17 cellular contexts compared by ENCODE assay signal in the genomic region with DNA sequence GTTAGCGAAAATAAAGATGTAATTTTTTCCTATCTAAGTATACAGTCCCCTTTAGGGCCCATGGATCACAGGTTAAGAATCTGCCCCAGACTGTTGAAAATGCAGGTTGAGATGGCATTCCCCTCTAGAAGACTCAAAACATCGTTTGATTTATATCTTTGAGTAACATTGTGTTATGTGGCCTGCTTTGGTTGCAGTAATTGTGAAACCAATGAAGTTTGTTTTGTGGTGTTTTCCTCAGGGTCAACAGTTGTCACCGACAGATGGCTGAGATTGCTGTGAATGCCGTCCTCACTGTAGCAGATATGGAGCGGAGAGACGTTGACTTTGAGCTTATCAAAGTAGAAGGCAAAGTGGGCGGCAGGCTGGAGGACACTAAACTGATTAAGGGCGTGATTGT. TPM values are rescaled to one million over a fixed set of nuclear protein-coding genes. Genes with fewer than 3 reads are reported as not detected.
DNase-seq lines count a peak whose midpoint lies in the region; ATAC-seq, FAIRE-seq and TF ChIP-seq lines count a peak whose summit lies in the region.
"Had no signal": no experiment of that assay in that cellular context is flagged by ENCODE, and none has a peak within 500 bp of the region (broad histone marks: within the 10 kb centered on the region; RNA-seq: fewer than 3 reads in every experiment).

No MANE protein-coding gene starts in this region.

- no peak for TF ChIP-seq EP300 in K562 (IDR thresholded peaks at IDR 0.05; ENCODE audit: low read length)

- CTCF ChIA-PET in K562 (lab: Yijun Ruan, JAX; ENCODE audit: low intra/inter-chr PET ratio), result no interaction called here

- H3K9me3 Mint-ChIP-seq in activated T-cell treated with anti-CD3 and anti-CD28 coated beads, Interleukin-2, amount 50 U/mL, for 24 hours, result no peaks in the 10 kb centered on the region
- no peaks in the 10 kb centered on the region for H3K9me3 Mint-ChIP-seq in activated T-helper 1 cell treated with anti-CD3 and anti-CD28 coated beads, Interleukin-12 subunit alpha, Interleukin-12 subunit beta, Interleukin-2, Interleukin-4 antibody, amounts not matched to agents 30 ng/mL and 10 ng/mL and 1 ng/mL, durations not matched to agents 14 hours and 24 hours and 36 hours
- H3K9me3 Mint-ChIP-seq in nephron, result no peaks in the 10 kb centered on the region

- H3K27ac ChIP-seq in K562 (ENCODE audit: extremely low read depth, low read depth, low read length), result no peak overlapping the region
- H3K27ac ChIP-seq: KMS-11, Peyer's patch had no signal

- TF ChIP-seq POLR2A in K562 (conservative IDR thresholded peaks at IDR 0.05), result no peak; the same call in 1 of the 2 replicates

- no TSS peak for BruUV-seq in K562 (replicated peaks; lab: Mats Ljungman, UMichigan)

- H3K4me1 Mint-ChIP-seq in activated T-cell treated with anti-CD3 and anti-CD28 coated beads, Interleukin-2, amount 50 U/mL, for 24 hours (ENCODE audit: low read depth), result peaks cover 60% of the 10 kb centered on the region
- peaks cover 25% of the 10 kb centered on the region for H3K4me1 Mint-ChIP-seq in activated T-helper 1 cell treated with anti-CD3 and anti-CD28 coated beads, Interleukin-12 subunit alpha, Interleukin-12 subunit beta, Interleukin-2, Interleukin-4 antibody, amounts not matched to agents 30 ng/mL and 10 ng/mL and 1 ng/mL, durations not matched to agents 14 hours and 24 hours and 36 hours (ENCODE audit: low read depth)
- peaks cover 16% of the 10 kb centered on the region for H3K4me1 Mint-ChIP-seq in nephron

- in situ Hi-C loops in K562 (cut with MboI), result no loop called here

- H3K4me1 ChIP-seq in K562 (replicated peaks in 1 of 2; ENCODE audit: control insufficient read depth in 2 of 2, insufficient read depth in 2 of 2, low read length in 2 of 2), result peaks cover 0 to 9% of the 10 kb centered on the region in 2 experiments; a peak in 3 of 5 replicates

- no peak overlapping the region for H3K9ac ChIP-seq in K562 (ENCODE audit: insufficient read depth in 1 of 2, low read depth in 2 of 2, low read length in 2 of 2)
- H3K9ac ChIP-seq: KMS-11 had no signal

- TF ChIP-seq CTCF in K562 (IDR thresholded peaks at IDR 0.05 in 2 of 3, conservative IDR thresholded peaks at IDR 0.05 in 1 of 3; ENCODE audit: insufficient read depth in 2 of 3, low read depth in 1 of 3, low read length in 3 of 3), result no peak
- no peak for TF ChIP-seq CTCF in nephron (IDR thresholded peaks at IDR 0.05; ENCODE audit: unreplicated experiment in 3 of 3)

- TF ChIP-seq RAD21 in K562 (CRISPR knock-in tag; conservative IDR thresholded peaks at IDR 0.05 in 1 of 2, IDR thresholded peaks at IDR 0.05 in 1 of 2), result no peak

- ATAC-seq in K562 (no peak), GM21619 (IDR thresholded peaks at IDR 0.05; ENCODE audit: unreplicated experiment) (no peak)

- H3K27me3 Mint-ChIP-seq in activated T-cell treated with anti-CD3 and anti-CD28 coated beads, Interleukin-2, amount 50 U/mL, for 24 hours, result no peaks in the 10 kb centered on the region
- no peaks in the 10 kb centered on the region for H3K27me3 Mint-ChIP-seq in activated T-helper 1 cell treated with anti-CD3 and anti-CD28 coated beads, Interleukin-12 subunit alpha, Interleukin-12 subunit beta, Interleukin-2, Interleukin-4 antibody, amounts not matched to agents 30 ng/mL and 10 ng/mL and 1 ng/mL, durations not matched to agents 14 hours and 24 hours and 36 hours (ENCODE audit: insufficient read depth)
- H3K27me3 Mint-ChIP-seq in nephron (ENCODE audit: low read depth), result no peaks in the 10 kb centered on the region

- H3K4me3 Mint-ChIP-seq in activated T-cell treated with anti-CD3 and anti-CD28 coated beads, Interleukin-2, amount 50 U/mL, for 24 hours, result no peak overlapping the region
- H3K4me3 Mint-ChIP-seq in activated T-helper 1 cell treated with anti-CD3 and anti-CD28 coated beads, Interleukin-12 subunit alpha, Interleukin-12 subunit beta, Interleukin-2, Interleukin-4 antibody, amounts not matched to agents 30 ng/mL and 10 ng/mL and 1 ng/mL, durations not matched to agents 14 hours and 24 hours and 36 hours, result no peak overlapping the region
- no peak overlapping the region for H3K4me3 Mint-ChIP-seq in nephron

- intact Hi-C loops in activated T-helper 1 cell treated with anti-CD3 and anti-CD28 coated beads, Interleukin-12 subunit alpha, Interleukin-12 subunit beta, Interleukin-2, Interleukin-4 antibody, amounts not matched to agents 30 ng/mL and 10 ng/mL and 1 ng/mL, durations not matched to agents 14 hours and 24 hours and 36 hours (cut with micrococcal nuclease), result loop anchor here (10.0 kb wide), 1 partner anchor 1803 kb away; no protein-coding TSS in a partner anchor
- intact Hi-C loops in K562 (cut with micrococcal nuclease), result no loop called here

- H3K9me1 ChIP-seq in K562 (ENCODE audit: control insufficient read depth, insufficient read depth, low read length), result peaks cover 10% of the 10 kb centered on the region

- H3K9me3 ChIP-seq in K562 (replicated peaks; ENCODE audit: control insufficient read depth, insufficient read depth, low read depth, low read length), result no peaks in the 10 kb centered on the region
- H3K9me3 ChIP-seq: BE2C, Peyer's patch had no signal

- POLR2A ChIA-PET in K562 (lab: Yijun Ruan, JAX), result interaction anchor here (1.0 to 2.0 kb wide), 2 partner anchors 11 to 210 kb away, joined by 3 to 6 read pairs; no protein-coding TSS in a partner anchor

- peaks cover 99% of the 10 kb centered on the region for H3K36me3 ChIP-seq in K562 (ENCODE audit: control insufficient read depth, insufficient read depth, low read length)

- H3K27ac Mint-ChIP-seq in activated T-cell treated with anti-CD3 and anti-CD28 coated beads, Interleukin-2, amount 50 U/mL, for 24 hours, result peak overlapping the region; percentile 90
- peak overlapping the region; percentile 87 for H3K27ac Mint-ChIP-seq in activated T-helper 1 cell treated with anti-CD3 and anti-CD28 coated beads, Interleukin-12 subunit alpha, Interleukin-12 subunit beta, Interleukin-2, Interleukin-4 antibody, amounts not matched to agents 30 ng/mL and 10 ng/mL and 1 ng/mL, durations not matched to agents 14 hours and 24 hours and 36 hours
- H3K27ac Mint-ChIP-seq in nephron, result peak overlapping the region in 2 of 3 experiments; percentile 9 to 11

- no peak for DNase-seq in activated T-cell treated with anti-CD3 and anti-CD28 coated beads, Interleukin-2, amount 50 U/mL, for 24 hours
- no peak for DNase-seq in activated T-cell treated with anti-CD3 and anti-CD28 coated beads, Interleukin-2, amount 50 U/mL, for 48 hours
- DNase-seq in activated T-helper 1 cell treated with anti-CD3 and anti-CD28 coated beads, Interleukin-12 subunit alpha, Interleukin-12 subunit beta, Interleukin-2, Interleukin-4 antibody, amounts not matched to agents 30 ng/mL and 10 ng/mL and 1 ng/mL, durations not matched to agents 14 hours and 24 hours and 36 hours (ENCODE audit: low spot score), result no peak
- DNase-seq in K562 (ENCODE audit: extremely low read depth in 1 of 4, low spot score in 3 of 4) (no peak), NCI-H1930 (lab: John Stamatoyannopoulos, UW) (no peak)
- DNase-seq in NK-92 treated with Interleukin-12 subunit alpha and Interleukin-12 subunit beta, amount 100 ng/mL, for 24 hours (lab: John Stamatoyannopoulos, UW), result no peak
- DNase-seq: BE2C, DMS153, NCI-H1092, NCI-H1694, NCI-H345, Peyer's patch, Right ventricle myocardium superior had no signal

- H3K36me3 Mint-ChIP-seq in activated T-cell treated with anti-CD3 and anti-CD28 coated beads, Interleukin-2, amount 50 U/mL, for 24 hours (ENCODE audit: low read depth), result peaks cover 99% of the 10 kb centered on the region
- peaks cover 75% of the 10 kb centered on the region for H3K36me3 Mint-ChIP-seq in activated T-helper 1 cell treated with anti-CD3 and anti-CD28 coated beads, Interleukin-12 subunit alpha, Interleukin-12 subunit beta, Interleukin-2, Interleukin-4 antibody, amounts not matched to agents 30 ng/mL and 10 ng/mL and 1 ng/mL, durations not matched to agents 14 hours and 24 hours and 36 hours (ENCODE audit: low read depth)
- H3K36me3 Mint-ChIP-seq in nephron (ENCODE audit: low read depth), result peaks cover 78% of the 10 kb centered on the region

- H3K27me3 ChIP-seq in K562 (ENCODE audit: control insufficient read depth in 2 of 2, insufficient read depth in 2 of 2, low read length in 2 of 2), result no peaks in the 10 kb centered on the region
- H3K27me3 ChIP-seq: BE2C, Peyer's patch had no signal

- 40% methylated on average over 8 of the region's 8 CpGs for WGBS in K562 (ENCODE audit: insufficient coverage, low coverage, missing lambda C conversion rate)

- FAIRE-seq in K562 (lab: Jason Lieb, UNC), result no peak
- FAIRE-seq: H54 had no signal

- no peak overlapping the region for H3K4me2 ChIP-seq in K562 (ENCODE audit: insufficient read depth, low read length)
- H3K4me2 ChIP-seq: KMS-11 had no signal

- no peak overlapping the region for H3K4me3 ChIP-seq in K562
- H3K4me3 ChIP-seq: Peyer's patch had no signal

- H2AFZ ChIP-seq in K562 (ENCODE audit: low read depth, low read length), result no peak overlapping the region

- H4K20me1 ChIP-seq in K562 (replicated peaks; ENCODE audit: control insufficient read depth, insufficient read depth, low read length), result peaks cover 40% of the 10 kb centered on the region

- H3K79me2 ChIP-seq in K562 (ENCODE audit: control insufficient read depth, insufficient read depth, low read length), result peaks cover 66% of the 10 kb centered on the region

RNA-seq across cellular contexts. Expression of gene CCT5, which starts 7.8 kb away (rescaled TPM):
- 511 and 512 TPM in 2 replicates for total RNA-seq in activated T-helper 1 cell treated with anti-CD3 and anti-CD28 coated beads, Interleukin-12 subunit alpha, Interleukin-12 subunit beta, Interleukin-2, Interleukin-4 antibody, amounts not matched to agents 30 ng/mL and 10 ng/mL and 1 ng/mL, durations not matched to agents 14 hours and 24 hours and 36 hours
- total RNA-seq in K562 (2011; cell fraction: chromatin; rRNA removed; ENCODE audit: low replicate concordance), result 239 and 473 TPM in 2 replicates
- total RNA-seq in K562 (2011; cell fraction: nucleolus; rRNA removed), result 160 and 181 TPM in 2 replicates
- total RNA-seq in K562 (2011; cell fraction: nucleoplasm; rRNA removed), result 271 and 310 TPM in 2 replicates
- 1,056 and 1,105 TPM in 2 replicates for total RNA-seq in K562 (2014; rRNA removed)
- 1,310 and 1,339 TPM in 2 replicates for total RNA-seq in K562 (2014; rRNA removed; fragmentation: Illumina TruSeq; extraction: Trizol)
- 1,290 and 1,307 TPM in 2 replicates for total RNA-seq in K562 (2015; rRNA removed; fragmentation: Illumina TruSeq; extraction: Trizol)
- 782 and 792 TPM in 2 replicates for total RNA-seq in K562 (2021)
- polyA plus RNA-seq in K562 (2011; rRNA removed), result 773 and 1,153 TPM in 2 replicates
- polyA plus RNA-seq in K562 (2011; cell fraction: cytosol; rRNA removed), result 486 and 691 TPM in 2 replicates
- polyA plus RNA-seq in K562 (2011; cell fraction: nucleus; rRNA removed), result 304 and 417 TPM in 2 replicates
- polyA plus RNA-seq in K562 (2012), result 564 and 1,172 TPM in 2 replicates
- 1,097 and 1,170 TPM in 2 replicates for polyA plus RNA-seq in K562 (2014; fragmentation: Illumina TruSeq; extraction: Trizol)
- 1,000 to 10,000 TPM in 1 of 2 experiments, 100 to 1,000 TPM in 1; 926 to 1,606 TPM for polyA plus RNA-seq in K562 (2014; fragmentation: Nextera tagmentation; extraction: Ambion mirVana)
- 798 and 941 TPM in 2 replicates for polyA plus RNA-seq in K562 (2014; rRNA removed)
- 2,049 and 2,472 TPM in 2 replicates for polyA minus RNA-seq in K562 (2011; rRNA and poly(A)+ RNA removed)
- polyA minus RNA-seq in K562 (2011; cell fraction: cytosol; rRNA and poly(A)+ RNA removed), result 548 and 692 TPM in 2 replicates
- 155 and 246 TPM in 2 replicates for polyA minus RNA-seq in K562 (2011; cell fraction: nucleus; rRNA and poly(A)+ RNA removed)

RNA-seq across cellular contexts. Expression of gene ATPSCKMT, which starts 8.2 kb away (rescaled TPM):
- 25.1 and 30.4 TPM in 2 replicates for total RNA-seq in activated T-helper 1 cell treated with anti-CD3 and anti-CD28 coated beads, Interleukin-12 subunit alpha, Interleukin-12 subunit beta, Interleukin-2, Interleukin-4 antibody, amounts not matched to agents 30 ng/mL and 10 ng/mL and 1 ng/mL, durations not matched to agents 14 hours and 24 hours and 36 hours
- 63.3 and 105 TPM in 2 replicates for total RNA-seq in K562 (2011; cell fraction: chromatin; rRNA removed; ENCODE audit: low replicate concordance)
- 33.5 and 38.3 TPM in 2 replicates for total RNA-seq in K562 (2011; cell fraction: nucleolus; rRNA removed)
- 54.5 and 67.1 TPM in 2 replicates for total RNA-seq in K562 (2011; cell fraction: nucleoplasm; rRNA removed)
- total RNA-seq in K562 (2014; rRNA removed) (26.2 and 30.2 TPM in 2 replicates), K562 (2014; rRNA removed; fragmentation: Illumina TruSeq; extraction: Trizol) (44.4 and 46.2 TPM in 2 replicates), K562 (2015; rRNA removed; fragmentation: Illumina TruSeq; extraction: Trizol) (29.5 and 32.4 TPM in 2 replicates), K562 (2021) (29.1 and 32.2 TPM in 2 replicates)
- polyA plus RNA-seq in K562 (2011; rRNA removed) (32.1 and 46.8 TPM in 2 replicates), K562 (2014; fragmentation: Illumina TruSeq; extraction: Trizol) (36.9 and 41.1 TPM in 2 replicates), K562 (2014; fragmentation: Nextera tagmentation; extraction: Ambion mirVana) (10 to 100 TPM; 36.6 to 40.7 TPM), K562 (2014; rRNA removed) (28.3 and 38.4 TPM in 2 replicates)
- 11.9 and 39.5 TPM in 2 replicates for polyA plus RNA-seq in K562 (2011; cell fraction: cytosol; rRNA removed)
- 38.0 and 40.7 TPM in 2 replicates for polyA plus RNA-seq in K562 (2011; cell fraction: nucleus; rRNA removed)
- 22.4 and 28.9 TPM in 2 replicates for polyA plus RNA-seq in K562 (2012)
- 48.5 and 54.2 TPM in 2 replicates for polyA minus RNA-seq in K562 (2011; rRNA and poly(A)+ RNA removed)
- polyA minus RNA-seq in K562 (2011; cell fraction: cytosol; rRNA and poly(A)+ RNA removed), result 10.5 and 16.6 TPM in 2 replicates
- polyA minus RNA-seq in K562 (2011; cell fraction: nucleus; rRNA and poly(A)+ RNA removed), result 20.2 and 38.1 TPM in 2 replicates

RNA-seq across cellular contexts. Expression of gene CMBL, which starts 49.8 kb away (rescaled TPM):
- 0.20 and 0.29 TPM in 2 replicates for total RNA-seq in activated T-helper 1 cell treated with anti-CD3 and anti-CD28 coated beads, Interleukin-12 subunit alpha, Interleukin-12 subunit beta, Interleukin-2, Interleukin-4 antibody, amounts not matched to agents 30 ng/mL and 10 ng/mL and 1 ng/mL, durations not matched to agents 14 hours and 24 hours and 36 hours
- total RNA-seq in K562 (2011; cell fraction: chromatin; rRNA removed; ENCODE audit: low replicate concordance), result 57.6 and 73.6 TPM in 2 replicates
- 41.8 and 51.0 TPM in 2 replicates for total RNA-seq in K562 (2011; cell fraction: nucleolus; rRNA removed)
- total RNA-seq in K562 (2011; cell fraction: nucleoplasm; rRNA removed), result 60.6 and 76.3 TPM in 2 replicates
- total RNA-seq in K562 (2014; rRNA removed) (22.6 and 30.0 TPM in 2 replicates), K562 (2014; rRNA removed; fragmentation: Illumina TruSeq; extraction: Trizol) (68.2 and 86.7 TPM in 2 replicates), K562 (2015; rRNA removed; fragmentation: Illumina TruSeq; extraction: Trizol) (54.7 and 55.5 TPM in 2 replicates), K562 (2021) (119 and 121 TPM in 2 replicates)
- polyA plus RNA-seq in K562 (2011; rRNA removed) (183 and 192 TPM in 2 replicates), K562 (2014; fragmentation: Illumina TruSeq; extraction: Trizol) (140 and 144 TPM in 2 replicates), K562 (2014; fragmentation: Nextera tagmentation; extraction: Ambion mirVana) (10 to 100 TPM; 53.4 to 71.1 TPM), K562 (2014; rRNA removed) (109 and 128 TPM in 2 replicates)
- 228 and 464 TPM in 2 replicates for polyA plus RNA-seq in K562 (2011; cell fraction: cytosol; rRNA removed)
- polyA plus RNA-seq in K562 (2011; cell fraction: nucleus; rRNA removed), result 27.2 and 28.4 TPM in 2 replicates
- 129 and 225 TPM in 2 replicates for polyA plus RNA-seq in K562 (2012)
- 176 TPM in 2 replicates for polyA minus RNA-seq in K562 (2011; rRNA and poly(A)+ RNA removed)
- polyA minus RNA-seq in K562 (2011; cell fraction: cytosol; rRNA and poly(A)+ RNA removed), result 200 and 213 TPM in 2 replicates
- 23.2 and 39.3 TPM in 2 replicates for polyA minus RNA-seq in K562 (2011; cell fraction: nucleus; rRNA and poly(A)+ RNA removed)

Comparison
In these comparisons a context has a peak if more than half of its experiments do, and no peak if none do; other contexts are left out.
1. H3K27ac Mint-ChIP-seq: peak in every context shown above with its lines; median percentile 90 in activated T-cell treated with anti-CD3 and anti-CD28 coated beads, Interleukin-2, amount 50 U/mL, for 24 hours; 87 in activated T-helper 1 cell treated with anti-CD3 and anti-CD28 coated beads, Interleukin-12 subunit alpha, Interleukin-12 subunit beta, Interleukin-2, Interleukin-4 antibody, amounts not matched to agents 30 ng/mL and 10 ng/mL and 1 ng/mL, durations not matched to agents 14 hours and 24 hours and 36 hours; 10 in nephron.
2. RNA of gene CMBL, which starts 49.8 kb away (total RNA-seq): 22.6 to 121 TPM in K562; 0.20 to 0.29 TPM in activated T-helper 1 cell treated with anti-CD3 and anti-CD28 coated beads, Interleukin-12 subunit alpha, Interleukin-12 subunit beta, Interleukin-2, Interleukin-4 antibody, amounts not matched to agents 30 ng/mL and 10 ng/mL and 1 ng/mL, durations not matched to agents 14 hours and 24 hours and 36 hours; every median in the first group is over 10 times any median in the second.